Comparison of ENCODE assay signal across 8 cellular contexts in genomic region chr5:151115272-151115905, GRCh38. TPM values are rescaled to one million over a fixed set of nuclear protein-coding genes. Genes with fewer than 3 reads are reported as not detected.
DNase-seq lines count a peak whose midpoint lies in the region; ATAC-seq and TF ChIP-seq lines count a peak whose summit lies in the region.

No MANE protein-coding gene starts in this region.

- no peaks in the 10 kb centered on the region for H3K27me3 Mint-ChIP-seq in activated CD4-positive, alpha-beta memory T cell treated with anti-CD3 and anti-CD28 coated beads for 36 hours

- no peak overlapping the region for H3K9ac ChIP-seq in DND-41 (ENCODE audit: low read depth, low read length)

- no peaks in the 10 kb centered on the region for H3K4me1 ChIP-seq in DND-41 (ENCODE audit: insufficient read depth, low read length)

- H3K27me3 ChIP-seq in DND-41 (ENCODE audit: insufficient read depth, low read length, poor library complexity): no peaks in the 10 kb centered on the region

- H3K4me3 Mint-ChIP-seq in activated CD4-positive, alpha-beta memory T cell treated with anti-CD3 and anti-CD28 coated beads for 36 hours: no peak overlapping the region

- H2AFZ ChIP-seq in DND-41 (ENCODE audit: low read depth, low read length): no peak overlapping the region

- no peak overlapping the region for H3K4me2 ChIP-seq in DND-41 (ENCODE audit: insufficient read depth, low read length)

- H3K27ac ChIP-seq in DND-41 (ENCODE audit: low read length): no peak overlapping the region

- H3K4me1 Mint-ChIP-seq in activated CD4-positive, alpha-beta memory T cell treated with anti-CD3 and anti-CD28 coated beads for 36 hours (ENCODE audit: low read depth): no peaks in the 10 kb centered on the region

- POLR2A ChIA-PET in activated CD4-positive, alpha-beta memory T cell treated with anti-CD3 and anti-CD28 coated beads for 36 hours (lab: Charles Lee): interaction anchor here (1.0 to 1.6 kb wide), 5 partner anchors 11 to 42 kb away, joined by 3 to 4 read pairs (median 4); partner anchors contain the start of genes ANXA6 and TNIP1

- H3K27ac Mint-ChIP-seq in activated CD4-positive, alpha-beta memory T cell treated with anti-CD3 and anti-CD28 coated beads for 36 hours: no peak overlapping the region

- H3K9me3 Mint-ChIP-seq in activated CD4-positive, alpha-beta memory T cell treated with anti-CD3 and anti-CD28 coated beads for 36 hours: no peaks in the 10 kb centered on the region

- no peaks in the 10 kb centered on the region for H3K9me3 ChIP-seq in DND-41 (ENCODE audit: insufficient read depth, low read length, severe bottlenecking)

- CTCF ChIA-PET in activated CD4-positive, alpha-beta memory T cell treated with anti-CD3 and anti-CD28 coated beads for 36 hours (lab: Charles Lee): interaction anchor here (0.7 to 12.3 kb wide), 61 partner anchors 10 to 555 kb away, joined by 3 to 382 read pairs (median 7); partner anchors contain the start of genes ANXA6, CCDC69, DCTN4 and GM2A

- ATAC-seq in DND-41 (ENCODE audit: insufficient read depth, low read depth): peak; percentile 78
- peak; percentile 58 for ATAC-seq in HG02798 (IDR thresholded peaks at IDR 0.05; ENCODE audit: poor library complexity, unreplicated experiment)

- peaks cover 67% of the 10 kb centered on the region for H3K36me3 ChIP-seq in DND-41 (ENCODE audit: insufficient read depth, low read length)

- no peak overlapping the region for H3K4me3 ChIP-seq in DND-41 (ENCODE audit: low read depth in 1 of 2, low read length in 2 of 2)

- peak; percentile 91 for TF ChIP-seq CTCF in DND-41 (IDR thresholded peaks at IDR 0.05; ENCODE audit: borderline replicate concordance, extremely low read depth, low read length, poor library complexity, severe bottlenecking)

- H3K36me3 Mint-ChIP-seq in activated CD4-positive, alpha-beta memory T cell treated with anti-CD3 and anti-CD28 coated beads for 36 hours: peaks cover 36% of the 10 kb centered on the region

- intact Hi-C loops in activated CD4-positive, alpha-beta memory T cell treated with anti-CD3 and anti-CD28 coated beads for 36 hours (cut with micrococcal nuclease): loop anchor here (1.0 kb wide), 3 partner anchors 28 to 113 kb away; no protein-coding TSS in a partner anchor

- no peaks in the 10 kb centered on the region for H4K20me1 ChIP-seq in DND-41 (ENCODE audit: insufficient read depth, low read length)

- H3K79me2 ChIP-seq in DND-41 (ENCODE audit: insufficient read depth, low read length): no peaks in the 10 kb centered on the region

- DNase-seq in DND-41 (peak; percentile 71), NCI-H748 (lab: John Stamatoyannopoulos, UW; ENCODE audit: unreplicated experiment) (peak; percentile 63), ecto neural progenitor cell (ENCODE audit: low spot score) (peak; percentile 81), lung microvascular endothelial cell (ENCODE audit: low read depth in 2 of 2) (peak; percentile 65 to 72), OCI-M2 (lab: John Stamatoyannopoulos, UW; ENCODE audit: unreplicated experiment) (no peak)
- DNase-seq in activated CD4-positive, alpha-beta memory T cell treated with anti-CD3 and anti-CD28 coated beads for 36 hours: peak; percentile 80
- peak; percentile 43 for DNase-seq in stimulated activated CD8-positive, alpha-beta memory T cell treated with anti-CD3 and anti-CD28 coated beads, Interleukin-15, amount 100 ng/mL, for 24 hours (ENCODE audit: low read depth)

RNA-seq across cellular contexts. Expression of gene TNIP1, which starts 34.6 kb away (rescaled TPM):
- 100 to 1,000 TPM; 388 to 401 TPM for total RNA-seq in activated CD4-positive, alpha-beta memory T cell treated with anti-CD3 and anti-CD28 coated beads for 36 hours
- total RNA-seq in lung microvascular endothelial cell: 60.8 and 77.6 TPM in 2 replicates

RNA-seq across cellular contexts. Expression of gene ANXA6, which starts 42.2 kb away (rescaled TPM):
- total RNA-seq in activated CD4-positive, alpha-beta memory T cell treated with anti-CD3 and anti-CD28 coated beads for 36 hours: 100 to 1,000 TPM; 430 to 443 TPM
- 38.9 and 60.1 TPM in 2 replicates for total RNA-seq in lung microvascular endothelial cell
